ENCODE assay signal across 17 cellular contexts in the genomic region with DNA sequence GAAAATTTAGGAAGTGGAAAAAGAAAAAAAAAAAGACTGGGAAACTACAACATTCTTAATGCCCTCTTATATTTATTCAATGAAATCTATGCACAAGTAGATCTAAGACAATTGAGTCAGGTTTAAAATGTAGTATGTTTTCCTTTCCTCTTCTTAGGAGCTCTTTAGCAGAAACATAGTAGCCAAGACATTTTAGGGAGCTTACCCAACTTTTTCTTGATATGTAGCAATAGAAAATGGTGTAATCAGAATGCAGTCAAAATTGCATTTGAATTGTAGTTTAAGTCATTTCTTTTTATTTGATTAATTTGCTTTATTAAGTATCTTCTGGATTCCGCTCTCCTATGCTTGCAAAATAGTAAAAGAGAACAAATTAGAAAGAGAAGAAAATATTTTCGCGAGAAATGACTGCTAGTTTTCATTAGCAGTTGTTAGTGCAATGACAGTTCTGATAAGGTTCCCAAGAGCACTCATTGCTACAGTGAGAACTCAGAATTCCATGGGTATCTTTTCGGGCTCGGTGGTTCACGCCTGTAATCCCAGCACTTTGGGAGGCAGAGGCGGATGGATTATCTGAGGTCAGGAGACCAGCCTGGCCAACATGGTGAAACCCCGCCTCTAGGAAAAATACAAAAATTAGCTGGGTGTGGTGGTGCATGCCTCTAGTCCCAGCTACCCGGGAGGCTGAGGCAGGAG. TPM values are rescaled to one million over a fixed set of nuclear protein-coding genes. Genes with fewer than 3 reads are reported as not detected.
DNase-seq lines count a peak whose midpoint lies in the region; ATAC-seq, FAIRE-seq and TF ChIP-seq lines count a peak whose summit lies in the region.
"Had no signal": no experiment of that assay in that cellular context is flagged by ENCODE, and none has a peak within 500 bp of the region (broad histone marks: within the 10 kb centered on the region; RNA-seq: fewer than 3 reads in every experiment).

No MANE protein-coding gene starts in this region.

- H3K4ac ChIP-seq in H9 (ENCODE audit: low read depth, low read length): no peak overlapping the region

- H3K4me1 Mint-ChIP-seq in H9: peaks cover 62 to 65% of the 10 kb centered on the region in 2 experiments

- no peak overlapping the region for H2BK20ac ChIP-seq in H9 (ENCODE audit: low read depth, low read length, poor library complexity, severe bottlenecking)

- H3K4me1 ChIP-seq in endothelial cell of umbilical vein (ENCODE audit: control insufficient read depth, extremely low read depth, insufficient read depth, low read length) (peaks cover 12% of the 10 kb centered on the region), spleen (peaks cover 18 to 98% (median 78%) of the 10 kb centered on the region in 6 donors), H9 (ENCODE audit: insufficient read depth, low read length) (peaks cover 13% of the 10 kb centered on the region; the same call in 1 of the 2 replicates), stomach (peaks cover 12 to 72% (median 43%) of the 10 kb centered on the region in 4 donors)

- no peak overlapping the region for H3K4me2 ChIP-seq in endothelial cell of umbilical vein (ENCODE audit: insufficient read depth, low read length)
- no peak overlapping the region for H3K4me2 ChIP-seq in H9 (ENCODE audit: insufficient read depth, insufficient read length, low read length)

- dilution Hi-C loops in endothelial cell of umbilical vein (cut with MboI; ENCODE audit: extremely low pct_ligation_motif_present, low sequenced_read_pairs): no loop called here

- H4K5ac ChIP-seq in H9 (ENCODE audit: insufficient read length, low read depth, low read length): no peak overlapping the region

- no peak overlapping the region for H2BK15ac ChIP-seq in H9 (ENCODE audit: low read depth, low read length)

- TF ChIP-seq CTCF in NB4 (IDR thresholded peaks at IDR 0.05; ENCODE audit: low read depth, low read length) (no peak), endothelial cell of umbilical vein (IDR thresholded peaks at IDR 0.05; ENCODE audit: extremely low read depth in 1 of 2, insufficient read depth in 1 of 2, low read depth in 1 of 2, low read length in 2 of 2) (no peak), spleen (IDR thresholded peaks at IDR 0.05 in 8 of 11, conservative IDR thresholded peaks at IDR 0.05 in 3 of 11) (no peak), H9 (conservative IDR thresholded peaks at IDR 0.05) (no peak), stomach (IDR thresholded peaks at IDR 0.05) (no peak)

- H3T11ph ChIP-seq in H9 (ENCODE audit: low read length): no peak overlapping the region

- no peak overlapping the region for H4K91ac ChIP-seq in H9 (ENCODE audit: insufficient read length, low read depth, low read length)

- H3K9ac ChIP-seq in endothelial cell of umbilical vein (replicated peaks; ENCODE audit: extremely low read depth, insufficient read depth, low read length) (no peak overlapping the region), H9 (ENCODE audit: extremely low read depth, insufficient read length, low read length) (no peak overlapping the region)

- H3K27ac Mint-ChIP-seq in H9: no peak overlapping the region; a peak in 1 of 7 replicates

- H3K36me3 ChIP-seq in endothelial cell of umbilical vein (ENCODE audit: control insufficient read depth in 2 of 2, extremely low read depth in 1 of 2, insufficient read depth in 2 of 2, low read length in 2 of 2) (no peaks in the 10 kb centered on the region), spleen (no peaks in the 10 kb centered on the region), stomach (no peaks in the 10 kb centered on the region)
- H3K36me3 ChIP-seq: BE2C, heart right ventricle had no signal

- no peak overlapping the region for H2BK5ac ChIP-seq in H9 (ENCODE audit: insufficient read length, low read length)

- POLR2A ChIA-PET in endothelial cell of umbilical vein (lab: Charles Lee): no interaction called here

- no peak overlapping the region for H2BK12ac ChIP-seq in H9 (ENCODE audit: insufficient read length, low read depth, low read length)

- H2AK5ac ChIP-seq in H9 (ENCODE audit: insufficient read length, low read length): no peak overlapping the region

- ATAC-seq in left cardiac atrium: peak; percentile 28 to 57
- ATAC-seq: GM12878, psoas muscle had no signal

- H3K36me3 Mint-ChIP-seq in H9 (ENCODE audit: insufficient read depth in 1 of 3, low read depth in 3 of 3): peaks cover 0 to 17% (median 8%) of the 10 kb centered on the region in 3 experiments; a peak in 4 of 7 replicates

- no peak overlapping the region for H4K8ac ChIP-seq in H9 (replicated peaks; ENCODE audit: insufficient read length, low read depth, low read length)

- H2AFZ ChIP-seq in endothelial cell of umbilical vein (ENCODE audit: low read depth, low read length): no peak overlapping the region
- no peak overlapping the region for H2AFZ ChIP-seq in H9 (ENCODE audit: low read length)

- WGBS in spleen, 5 donors: 80 to 96% (median 87%) methylated on average over 9 of the region's 9 CpGs
- no CpG with 5 or more reads among the region's 9 CpGs for WGBS in H9 (ENCODE audit: extremely low coverage, insufficient read length, low lambda C conversion rate)
- WGBS in stomach, 5 donors: 85 to 95% (median 87%) methylated on average over 9 of the region's 9 CpGs

- no peaks in the 10 kb centered on the region for H3K27me3 Mint-ChIP-seq in H9 (ENCODE audit: low read depth)

- H2BK120ac ChIP-seq in H9 (ENCODE audit: low read depth, low read length, poor library complexity, severe bottlenecking): no peak overlapping the region

- H3K23me2 ChIP-seq in H9 (ENCODE audit: insufficient read length, low read depth, low read length, poor library complexity, severe bottlenecking): no peaks in the 10 kb centered on the region

- H3K14ac ChIP-seq in H9 (ENCODE audit: insufficient read depth, low read length): no peak overlapping the region

- CTCF ChIA-PET in endothelial cell of umbilical vein (lab: Charles Lee): no interaction called here

- H3K27me3 ChIP-seq in endothelial cell of umbilical vein (ENCODE audit: control insufficient read depth in 2 of 2, insufficient read depth in 2 of 2, low read length in 2 of 2) (no peaks in the 10 kb centered on the region), spleen (replicated peaks in 1 of 7) (no peaks in the 10 kb centered on the region), H9 (ENCODE audit: insufficient read depth, low read length) (no peaks in the 10 kb centered on the region), stomach (no peaks in the 10 kb centered on the region)
- H3K27me3 ChIP-seq: BE2C, heart right ventricle had no signal

- H3K4me3 Mint-ChIP-seq in H9: peak overlapping the region in 1 of 2 experiments; percentile 9; a peak in 1 of 5 replicates

- H3K9me3 ChIP-seq in endothelial cell of umbilical vein (replicated peaks; ENCODE audit: control insufficient read depth, insufficient read depth, low read length) (no peaks in the 10 kb centered on the region), spleen (no peaks in the 10 kb centered on the region), H9 (ENCODE audit: control insufficient read depth, low read depth, low read length) (no peaks in the 10 kb centered on the region), stomach (no peaks in the 10 kb centered on the region)
- H3K9me3 ChIP-seq: BE2C, heart right ventricle, psoas muscle had no signal

- peak; percentile 40 for FAIRE-seq in endothelial cell of umbilical vein (lab: Jason Lieb, UNC)
- FAIRE-seq: GM12878 had no signal

- no peak for TF ChIP-seq POLR2A in NB4 (IDR thresholded peaks at IDR 0.05; ENCODE audit: extremely low read depth, insufficient read length)
- no peak for TF ChIP-seq POLR2A in endothelial cell of umbilical vein (IDR thresholded peaks at IDR 0.05; ENCODE audit: low read depth, low read length)
- TF ChIP-seq POLR2A in spleen (IDR thresholded peaks at IDR 0.05): no peak
- TF ChIP-seq POLR2A in stomach (IDR thresholded peaks at IDR 0.05): no peak

- no peaks in the 10 kb centered on the region for H3K9me1 ChIP-seq in endothelial cell of umbilical vein (replicated peaks; ENCODE audit: control insufficient read depth, extremely low read depth, insufficient read depth, low read length)

- intact Hi-C loops in left cardiac atrium (cut with DNase I) (no loop called here), cardiac septum (cut with DNase I) (no loop called here), endothelial cell of umbilical vein (cut with micrococcal nuclease) (no loop called here), spleen (cut with DNase I; ENCODE audit: low total_unique reads) (no loop called here), stomach (cut with DNase I; ENCODE audit: low total_unique reads) (no loop called here)

- no peak overlapping the region for H3K56ac ChIP-seq in H9 (ENCODE audit: insufficient read length, low read depth, low read length)

- H3K9me3 Mint-ChIP-seq in H9: no peaks in the 10 kb centered on the region

- no peak overlapping the region for H3K18ac ChIP-seq in H9 (ENCODE audit: insufficient read length, low read depth, low read length)

- H3K27ac ChIP-seq in endothelial cell of umbilical vein (ENCODE audit: insufficient read depth, low read depth, low read length) (no peak overlapping the region), spleen (peak overlapping the region in 3 of 8 donors; percentile 67 to 79 (median 70)), H9 (ENCODE audit: insufficient read length, low read depth, low read length) (no peak overlapping the region), stomach (no peak overlapping the region)
- H3K27ac ChIP-seq: psoas muscle had no signal

- no peak overlapping the region for H3K4me3 ChIP-seq in NB4 (ENCODE audit: low read depth, low read length)
- H3K4me3 ChIP-seq in endothelial cell of umbilical vein (replicated peaks in 1 of 3; ENCODE audit: insufficient read depth in 1 of 3, low read depth in 1 of 3, low read length in 3 of 3): no peak overlapping the region
- no peak overlapping the region for H3K4me3 ChIP-seq in spleen
- no peak overlapping the region for H3K4me3 ChIP-seq in stomach
- H3K4me3 ChIP-seq: heart right ventricle, psoas muscle had no signal

- no peak for DNase-seq in left cardiac atrium
- no peak for DNase-seq in cardiac septum (ENCODE audit: low spot score)
- peak; percentile 59 for DNase-seq in NB4 (ENCODE audit: low read depth)
- DNase-seq in endothelial cell of umbilical vein (ENCODE audit: low read depth, low spot score): no peak
- peak; percentile 21 for DNase-seq in spleen
- DNase-seq in stimulated activated CD4-positive, alpha-beta T cell treated with anti-CD3 and anti-CD28 coated beads, Interleukin-2, amount 100 ng/mL, for 24 hours: no peak
- no peak for DNase-seq in H9
- no peak for DNase-seq in stomach
- DNase-seq: activated CD4-positive, alpha-beta T cell treated with anti-CD3 and anti-CD28 coated beads, Interleukin-2, amount 50 U/mL, for 4 hours; activated naive CD4-positive, alpha-beta T cell treated with Interleukin-2 at 50 U/mL for 16 hours; BE2C; caudate nucleus; heart right ventricle; NCI-H446 treated with DMSO at 0.1 percent for 48 hours; psoas muscle; T1000 had no signal

- H3K79me2 ChIP-seq in endothelial cell of umbilical vein (ENCODE audit: control insufficient read depth, insufficient read depth, low read length): peaks cover 2% of the 10 kb centered on the region
- peaks cover 92% of the 10 kb centered on the region for H3K79me2 ChIP-seq in H9 (ENCODE audit: insufficient read depth, low read length)

- H3K79me1 ChIP-seq in H9 (ENCODE audit: insufficient read depth, low read depth, low read length, poor library complexity, severe bottlenecking): no peaks in the 10 kb centered on the region

- H4K20me1 ChIP-seq in endothelial cell of umbilical vein (replicated peaks; ENCODE audit: control insufficient read depth, extremely low read depth, insufficient read depth, low read length): no peaks in the 10 kb centered on the region
- H4K20me1 ChIP-seq in H9 (ENCODE audit: control insufficient read depth, insufficient read depth, insufficient read length): no peaks in the 10 kb centered on the region

- no peak overlapping the region for H3K23ac ChIP-seq in H9 (ENCODE audit: insufficient read length, low read depth, low read length)

- BruUV-seq in endothelial cell of umbilical vein (replicated peaks; lab: Mats Ljungman, UMichigan): no TSS peak

- TF ChIP-seq EP300 in stomach (IDR thresholded peaks at IDR 0.05): no peak

RNA-seq across cellular contexts. Expression of gene JARID2, which starts 52.2 kb away (rescaled TPM):
- total RNA-seq in left cardiac atrium (1 to 10 TPM; 7.9 to 8.6 TPM), cardiac septum (4.5 TPM), endothelial cell of umbilical vein (8.8 and 10.6 TPM in 2 replicates), spleen (10 to 100 TPM; 18.6 to 27.1 (median 22.0) TPM), H9 (2021) (174 and 181 TPM in 2 replicates), stomach (10 to 100 TPM; 10.4 to 42.6 (median 14.0) TPM)
- polyA plus RNA-seq in endothelial cell of umbilical vein (2.6 and 2.9 TPM in 2 replicates), spleen (1 to 10 TPM; 4.4 to 5.6 (median 5.3) TPM), stomach (1 to 10 TPM; 2.4 to 3.8 (median 3.6) TPM)
- 3.2 and 3.7 TPM in 2 replicates for polyA plus RNA-seq in endothelial cell of umbilical vein (2011; cell fraction: cytosol; rRNA removed)
- 12.8 and 13.0 TPM in 2 replicates for polyA plus RNA-seq in endothelial cell of umbilical vein (2011; cell fraction: nucleus; rRNA removed)
- 3.5 and 4.7 TPM in 2 replicates for polyA plus RNA-seq in endothelial cell of umbilical vein (2012)
- polyA minus RNA-seq in endothelial cell of umbilical vein: 7.0 and 7.5 TPM in 2 replicates
- polyA minus RNA-seq in endothelial cell of umbilical vein (2011; cell fraction: cytosol; rRNA and poly(A)+ RNA removed): 4.8 TPM
- polyA minus RNA-seq in endothelial cell of umbilical vein (2011; cell fraction: nucleus; rRNA and poly(A)+ RNA removed): 11.3 and 11.4 TPM in 2 replicates

Comparison
In these comparisons a context has a peak if more than half of its experiments do, and no peak if none do; other contexts are left out.
1. DNase-seq: peak in NB4 (single experiment) and spleen (single experiment); none in left cardiac atrium (single experiment), cardiac septum (single experiment), endothelial cell of umbilical vein (single experiment), stimulated activated CD4-positive, alpha-beta T cell treated with anti-CD3 and anti-CD28 coated beads, Interleukin-2, amount 100 ng/mL, for 24 hours (0 of 2), H9 (single experiment) and stomach (single experiment).